In the genomic region with DNA sequence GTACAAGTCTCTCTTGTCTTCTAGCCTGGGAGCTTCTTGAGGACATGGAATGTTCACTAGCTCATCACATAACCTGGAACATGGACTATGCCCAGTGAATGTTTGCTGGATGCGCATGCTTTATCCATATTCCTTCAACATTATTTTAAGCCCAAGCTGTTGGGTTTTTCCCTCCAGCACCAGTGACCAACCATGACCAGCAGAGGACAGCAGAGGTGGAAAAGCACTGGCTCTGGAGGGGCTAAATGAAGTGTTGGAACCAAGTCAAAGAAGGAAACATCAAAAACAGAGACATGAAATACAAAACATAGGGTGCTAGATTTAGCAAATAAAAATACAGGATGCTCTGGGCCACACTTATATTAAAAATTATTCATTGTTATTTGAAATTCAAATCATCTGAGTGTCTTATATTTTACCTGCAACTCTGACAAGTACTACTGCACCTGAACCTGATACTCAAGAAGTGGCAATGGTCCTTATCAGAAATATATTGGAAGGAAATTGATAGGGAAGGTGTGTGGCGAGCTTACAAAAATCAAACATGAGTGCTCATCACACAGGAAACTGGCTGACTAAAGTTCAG, we compare ENCODE assay signal across 8 cellular contexts. TPM values are rescaled to one million over a fixed set of nuclear protein-coding genes. Genes with fewer than 3 reads are reported as not detected.
DNase-seq lines count a peak whose midpoint lies in the region; ATAC-seq and TF ChIP-seq lines count a peak whose summit lies in the region.

No MANE protein-coding gene starts in this region.

- no peaks in the 10 kb centered on the region for H4K20me1 ChIP-seq in Loucy (ENCODE audit: insufficient read depth, low read length, poor library complexity, severe bottlenecking)

- no peaks in the 10 kb centered on the region for H3F3A ChIP-seq in Loucy (ENCODE audit: low read depth)

- H3K9me3 ChIP-seq in Loucy (ENCODE audit: insufficient read depth, low read depth, low read length) (peaks cover 7% of the 10 kb centered on the region; the same call in 1 of the 2 replicates), right atrium auricular region (no peaks in the 10 kb centered on the region)

- no peak overlapping the region for H3K27ac ChIP-seq in right atrium auricular region

- TF ChIP-seq CTCF in Loucy (conservative IDR thresholded peaks at IDR 0.05; ENCODE audit: low read length) = peak; percentile 99
- peak; percentile 36 to 72 for TF ChIP-seq CTCF in right atrium auricular region (IDR thresholded peaks at IDR 0.05)

- no peak overlapping the region for H3K4me2 ChIP-seq in Loucy (ENCODE audit: low read depth, low read length, poor library complexity, severe bottlenecking)

- H3K9me2 ChIP-seq in Loucy (replicated peaks; ENCODE audit: low read depth, low read length) = no peaks in the 10 kb centered on the region

- H3K36me3 ChIP-seq in Loucy (ENCODE audit: insufficient read depth, low read length) (no peaks in the 10 kb centered on the region), right atrium auricular region (no peaks in the 10 kb centered on the region)

- H3K4me3 ChIP-seq in Loucy (ENCODE audit: low read length, poor library complexity, severe bottlenecking) = no peak overlapping the region
- no peak overlapping the region for H3K4me3 ChIP-seq in right atrium auricular region

- H3K4me1 ChIP-seq in Loucy (ENCODE audit: insufficient read depth, low read length, poor library complexity, severe bottlenecking) = peaks cover 11% of the 10 kb centered on the region
- no peaks in the 10 kb centered on the region for H3K4me1 ChIP-seq in right atrium auricular region

- H3K27me3 ChIP-seq in Loucy (ENCODE audit: insufficient read depth, low read length, poor library complexity, severe bottlenecking) (no peaks in the 10 kb centered on the region), right atrium auricular region (no peaks in the 10 kb centered on the region)

- peak; percentile 3 for DNase-seq in NCI-H510A treated with DMSO at 0.1 percent for 48 hours (lab: John Stamatoyannopoulos, UW)
- no peak for DNase-seq in NCI-H510A (lab: John Stamatoyannopoulos, UW)
- DNase-seq in activated T-cell treated with anti-CD3 and anti-CD28 coated beads, Interleukin-2, amount 50 U/mL, for 4 hours = peak; percentile 30
- DNase-seq in right atrium auricular region (ENCODE audit: low spot score) = no peak
- DNase-seq in KG1 (lab: John Stamatoyannopoulos, UW) = no peak

- H3K79me2 ChIP-seq in Loucy (ENCODE audit: insufficient read depth, low read length) = no peaks in the 10 kb centered on the region

- no peaks in the 10 kb centered on the region for H3K27me3 Mint-ChIP-seq in activated T-cell treated with anti-CD3 and anti-CD28 coated beads, Interleukin-2, amount 50 U/mL, for 4 hours (ENCODE audit: low read depth)

- peak in 1 of 2 donors; percentile 43 for ATAC-seq in activated T-cell treated with anti-CD3 and anti-CD28 coated beads, Interleukin-2, amount 50 U/mL, for 4 hours
- ATAC-seq in GM21529 (IDR thresholded peaks at IDR 0.05; ENCODE audit: unreplicated experiment) = no peak
- ATAC-seq in HG02623 (IDR thresholded peaks at IDR 0.05; ENCODE audit: unreplicated experiment) = no peak

- no peaks in the 10 kb centered on the region for H3K9me3 Mint-ChIP-seq in activated T-cell treated with anti-CD3 and anti-CD28 coated beads, Interleukin-2, amount 50 U/mL, for 4 hours

- no peak overlapping the region for H3K4me3 Mint-ChIP-seq in activated T-cell treated with anti-CD3 and anti-CD28 coated beads, Interleukin-2, amount 50 U/mL, for 4 hours

- H3K4me1 Mint-ChIP-seq in activated T-cell treated with anti-CD3 and anti-CD28 coated beads, Interleukin-2, amount 50 U/mL, for 4 hours (ENCODE audit: low read depth) = peaks cover 35% of the 10 kb centered on the region

- H3K36me3 Mint-ChIP-seq in activated T-cell treated with anti-CD3 and anti-CD28 coated beads, Interleukin-2, amount 50 U/mL, for 4 hours (ENCODE audit: insufficient read depth) = no peaks in the 10 kb centered on the region

- no peak overlapping the region for H2AFZ ChIP-seq in Loucy (ENCODE audit: low read length)

- no peak overlapping the region for H3K9ac ChIP-seq in Loucy (ENCODE audit: low read depth, low read length, poor library complexity, severe bottlenecking)

RNA-seq across cellular contexts. Expression of a gene that starts 23.1 kb away (rescaled TPM):
- total RNA-seq in activated T-cell treated with anti-CD3 and anti-CD28 coated beads, Interleukin-2, amount 50 U/mL, for 4 hours = 10 to 100 TPM in 2 of 3 donors, 1 to 10 TPM in 1; 9.0 to 14.6 (median 13.5) TPM
- total RNA-seq in right atrium auricular region = under 1 TPM; 0.86 to 0.93 TPM

Comparison
In these comparisons a context has a peak if more than half of its experiments do, and no peak if none do; other contexts are left out.
1. DNase-seq: peak in NCI-H510A treated with DMSO at 0.1 percent for 48 hours (single experiment) and activated T-cell treated with anti-CD3 and anti-CD28 coated beads, Interleukin-2, amount 50 U/mL, for 4 hours (single experiment); none in NCI-H510A (single experiment), right atrium auricular region (single experiment) and KG1 (single experiment).
2. RNA of a gene that starts 23.1 kb away (total RNA-seq): 9.0 to 14.6 TPM in activated T-cell treated with anti-CD3 and anti-CD28 coated beads, Interleukin-2, amount 50 U/mL, for 4 hours; 0.86 to 0.93 TPM in right atrium auricular region; every median in the first group is over 4 times any median in the second.